Comparison of ENCODE assay signal across 16 cellular contexts in the genomic region with DNA sequence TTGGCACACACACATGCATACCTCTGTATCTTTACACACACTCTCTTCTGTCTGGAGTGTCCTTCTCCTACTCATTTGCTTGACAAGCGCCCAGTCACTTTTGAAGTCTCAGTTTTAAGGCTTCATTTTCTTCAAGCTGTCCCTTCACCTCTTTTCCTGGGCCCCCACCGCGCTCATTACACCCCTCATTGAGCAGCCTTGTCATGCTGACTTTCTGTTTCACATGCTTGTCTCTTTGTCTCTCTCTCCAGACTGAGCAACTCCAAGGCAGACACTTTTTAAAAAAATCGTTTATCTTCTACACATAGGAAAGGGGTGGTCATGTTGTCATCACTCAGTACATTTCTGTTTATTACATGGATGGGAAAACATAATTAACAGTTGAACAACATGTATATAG.
DNase-seq lines count a peak whose midpoint lies in the region; ATAC-seq and TF ChIP-seq lines count a peak whose summit lies in the region.
"Had no signal": no experiment of that assay in that cellular context is flagged by ENCODE, and none has a peak within 500 bp of the region (broad histone marks: within the 10 kb centered on the region; RNA-seq: fewer than 3 reads in every experiment).

No MANE protein-coding gene starts in this region.

- no peaks in the 10 kb centered on the region for H3K9me3 Mint-ChIP-seq in neural crest cell
- H3K9me3 Mint-ChIP-seq in activated T-cell treated with anti-CD3 and anti-CD28 coated beads, Interleukin-2, amount 50 U/mL, for 72 hours, result no peaks in the 10 kb centered on the region
- H3K9me3 Mint-ChIP-seq: activated naive CD8-positive, alpha-beta T cell treated with anti-CD3 and anti-CD28 coated beads, Interleukin-2, amount 10 ng/mL, durations not matched to agents 7 days and 5 days; stimulated activated naive B cell treated with anti-CD40 and anti-IgM and Interleukin-4, amounts not matched to agents 10 μg/mL and 1 μg/mL and 100 μg/mL, for 72 hours had no signal

- peak overlapping the region; percentile 4 for H3K27ac Mint-ChIP-seq in neural crest cell (ENCODE audit: unreplicated experiment)
- no peak overlapping the region for H3K27ac Mint-ChIP-seq in activated T-cell treated with anti-CD3 and anti-CD28 coated beads, Interleukin-2, amount 50 U/mL, for 72 hours
- H3K27ac Mint-ChIP-seq: activated naive CD8-positive, alpha-beta T cell treated with anti-CD3 and anti-CD28 coated beads, Interleukin-2, amount 10 ng/mL, durations not matched to agents 7 days and 5 days; stimulated activated naive B cell treated with anti-CD40 and anti-IgM and Interleukin-4, amounts not matched to agents 10 μg/mL and 1 μg/mL and 100 μg/mL, for 72 hours had no signal

- ATAC-seq in GM18909 (IDR thresholded peaks at IDR 0.05; ENCODE audit: poor library complexity, unreplicated experiment) (peak; percentile 84), GM21515 (IDR thresholded peaks at IDR 0.05; ENCODE audit: unreplicated experiment) (peak; percentile 89), HG03025 (IDR thresholded peaks at IDR 0.05; ENCODE audit: low FRiP score, unreplicated experiment) (peak; percentile 57)
- no peak for ATAC-seq in activated T-cell treated with anti-CD3 and anti-CD28 coated beads, Interleukin-2, amount 50 U/mL, for 72 hours (replicated peaks in 1 of 2)
- ATAC-seq: foreskin keratinocyte; stimulated activated naive B cell treated with anti-CD40 and anti-IgM and Interleukin-4, amounts not matched to agents 10 μg/mL and 1 μg/mL and 100 μg/mL, for 72 hours had no signal

- TF ChIP-seq CTCF in neural crest cell (conservative IDR thresholded peaks at IDR 0.05) (no peak), GM13976 (IDR thresholded peaks at IDR 0.05; ENCODE audit: borderline replicate concordance, control extremely low read depth, extremely low read depth, insufficient read depth, missing control alignments) (no peak)

- DNase-seq in neural crest cell (ENCODE audit: low read depth, low spot score), result no peak
- no peak for DNase-seq in activated T-cell treated with anti-CD3 and anti-CD28 coated beads, Interleukin-2, amount 50 U/mL, for 72 hours
- no peak for DNase-seq in hepatic stellate cell (ENCODE audit: low spot score)
- DNase-seq in GM13976 (ENCODE audit: low spot score), result no peak
- DNase-seq: activated CD4-positive, CD25-positive, alpha-beta regulatory T cell; activated naive CD8-positive, alpha-beta T cell treated with anti-CD3 and anti-CD28 coated beads, Interleukin-2, amount 10 ng/mL, durations not matched to agents 7 days and 5 days; foreskin keratinocyte; NCI-H1930; sigmoid colon; stimulated activated CD4-positive, alpha-beta T cell treated with anti-CD3 and anti-CD28 coated beads, Interleukin-4, amount 100 ng/mL, for 4 hours; stimulated activated naive B cell treated with anti-CD40 and anti-IgM and Interleukin-4, amounts not matched to agents 10 μg/mL and 1 μg/mL and 100 μg/mL, for 72 hours; T-helper 1 cell; upper lobe of left lung had no signal

- peaks cover 17% of the 10 kb centered on the region for H3K4me1 Mint-ChIP-seq in neural crest cell
- no peaks in the 10 kb centered on the region for H3K4me1 Mint-ChIP-seq in activated T-cell treated with anti-CD3 and anti-CD28 coated beads, Interleukin-2, amount 50 U/mL, for 72 hours (ENCODE audit: low read depth)
- H3K4me1 Mint-ChIP-seq: activated naive CD8-positive, alpha-beta T cell treated with anti-CD3 and anti-CD28 coated beads, Interleukin-2, amount 10 ng/mL, durations not matched to agents 7 days and 5 days had no signal

- no peaks in the 10 kb centered on the region for H3K27me3 Mint-ChIP-seq in neural crest cell (ENCODE audit: low read depth)
- H3K27me3 Mint-ChIP-seq in activated T-cell treated with anti-CD3 and anti-CD28 coated beads, Interleukin-2, amount 50 U/mL, for 72 hours (ENCODE audit: low read depth), result no peaks in the 10 kb centered on the region
- H3K27me3 Mint-ChIP-seq: stimulated activated naive B cell treated with anti-CD40 and anti-IgM and Interleukin-4, amounts not matched to agents 10 μg/mL and 1 μg/mL and 100 μg/mL, for 72 hours had no signal

- no peaks in the 10 kb centered on the region for H3K36me3 Mint-ChIP-seq in neural crest cell (ENCODE audit: low read depth)
- H3K36me3 Mint-ChIP-seq in activated T-cell treated with anti-CD3 and anti-CD28 coated beads, Interleukin-2, amount 50 U/mL, for 72 hours (ENCODE audit: insufficient read depth in 2 of 2), result no peaks in the 10 kb centered on the region
- H3K36me3 Mint-ChIP-seq: activated naive CD8-positive, alpha-beta T cell treated with anti-CD3 and anti-CD28 coated beads, Interleukin-2, amount 10 ng/mL, durations not matched to agents 7 days and 5 days had no signal

- in situ Hi-C loops in GM13976 (cut with MboI; ENCODE audit: low sequenced_read_pairs, unreplicated experiment), result loop anchor here (25.0 kb wide), 2 partner anchors 327 to 577 kb away; a partner anchor contains a TSS

- H3K4me3 Mint-ChIP-seq in neural crest cell, result no peak overlapping the region
- H3K4me3 Mint-ChIP-seq in activated T-cell treated with anti-CD3 and anti-CD28 coated beads, Interleukin-2, amount 50 U/mL, for 72 hours, result no peak overlapping the region
- H3K4me3 Mint-ChIP-seq: activated naive CD8-positive, alpha-beta T cell treated with anti-CD3 and anti-CD28 coated beads, Interleukin-2, amount 10 ng/mL, durations not matched to agents 7 days and 5 days; stimulated activated naive B cell treated with anti-CD40 and anti-IgM and Interleukin-4, amounts not matched to agents 10 μg/mL and 1 μg/mL and 100 μg/mL, for 72 hours had no signal

Comparison
In these comparisons a context has a peak if more than half of its experiments do, and no peak if none do; other contexts are left out.
1. ATAC-seq: peak in GM18909 (single experiment), GM21515 (single experiment) and HG03025 (single experiment); none in activated T-cell treated with anti-CD3 and anti-CD28 coated beads, Interleukin-2, amount 50 U/mL, for 72 hours (0 of 2).